ENCODE assay signal across 8 cellular contexts in the genomic region with DNA sequence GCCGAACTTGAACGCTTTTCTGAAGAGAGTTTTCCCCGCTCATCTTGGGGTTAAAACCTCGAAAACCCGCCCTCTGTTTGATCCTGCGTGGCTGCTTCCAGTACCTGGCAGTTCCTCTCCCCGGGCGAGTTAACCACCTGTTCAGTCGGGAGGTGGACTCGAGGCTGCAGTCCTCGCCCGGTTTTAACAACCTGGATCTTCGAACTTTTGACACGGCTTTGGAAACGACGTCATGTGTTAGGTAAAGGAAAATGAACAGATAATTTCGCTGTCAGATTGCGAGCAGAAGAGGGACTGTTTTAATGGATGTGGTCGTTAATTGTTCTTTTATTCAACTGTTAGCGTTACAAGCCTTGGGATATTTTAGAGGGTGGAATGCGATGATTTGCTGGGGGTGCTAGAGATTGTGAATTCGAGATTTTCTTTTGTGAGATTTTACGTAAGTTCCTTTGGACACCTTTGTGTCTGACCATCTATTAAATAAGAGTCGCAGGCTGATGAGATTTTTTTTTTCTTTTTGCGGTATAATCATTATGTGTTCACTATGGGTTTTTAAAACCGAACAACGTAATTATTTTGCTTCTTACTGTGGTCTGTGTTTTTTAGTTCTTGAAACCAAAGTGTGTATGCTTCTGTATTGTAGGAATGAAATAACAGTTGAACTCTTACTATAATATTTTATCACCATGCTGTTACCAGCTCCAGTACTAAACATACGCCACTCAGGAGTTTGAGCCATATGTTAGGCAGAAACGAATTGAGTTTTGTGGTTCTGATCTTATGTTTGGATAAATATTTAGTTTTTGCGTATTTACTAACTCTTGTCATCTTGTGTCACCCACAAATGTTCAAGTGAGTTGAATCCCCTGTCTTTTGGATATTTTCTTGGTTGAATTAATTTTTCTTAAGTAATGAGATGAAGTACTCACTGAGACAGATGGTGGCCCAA. TPM values are rescaled to one million over a fixed set of nuclear protein-coding genes. Genes with fewer than 3 reads are reported as not detected.
DNase-seq lines count a peak whose midpoint lies in the region; ATAC-seq and TF ChIP-seq lines count a peak whose summit lies in the region.

No MANE protein-coding gene starts in this region.

- TF ChIP-seq CTCF in cardiac fibroblast (IDR thresholded peaks at IDR 0.05; ENCODE audit: low read depth, low read length): no peak
- no peak for TF ChIP-seq CTCF in left lung (IDR thresholded peaks at IDR 0.05)

- ATAC-seq in left lung: peak; percentile 59

- H3K27me3 ChIP-seq in left lung: no peaks in the 10 kb centered on the region

- intact Hi-C loops in left lung (cut with DNase I): no loop called here

- peak overlapping the region; percentile 79 to 86 for H3K4me3 ChIP-seq in cardiac fibroblast (replicated peaks in 1 of 2; ENCODE audit: low read depth in 2 of 2, low read length in 2 of 2)
- H3K4me3 ChIP-seq in left lung: peak overlapping the region; percentile 57 to 85

- no peaks in the 10 kb centered on the region for H3K36me3 ChIP-seq in left lung

- H3K4me3 Mint-ChIP-seq in T-helper 1 cell treated with Interleukin-12 subunit alpha and Interleukin-12 subunit beta and Interleukin-4 antibody, amounts not matched to agents 30 μg/mL and 1 μg/mL, for 36 hours: peak overlapping the region; percentile 99

- peaks cover 23% of the 10 kb centered on the region for H3K9me3 Mint-ChIP-seq in T-helper 1 cell treated with Interleukin-12 subunit alpha and Interleukin-12 subunit beta and Interleukin-4 antibody, amounts not matched to agents 30 μg/mL and 1 μg/mL, for 36 hours

- peak overlapping the region; percentile 100 for H3K27ac Mint-ChIP-seq in T-helper 1 cell treated with Interleukin-12 subunit alpha and Interleukin-12 subunit beta and Interleukin-4 antibody, amounts not matched to agents 30 μg/mL and 1 μg/mL, for 36 hours

- H3K4me1 ChIP-seq in left lung: peaks cover 9 to 53% of the 10 kb centered on the region in 2 donors

- peaks cover under 1% of the 10 kb centered on the region for H3K27me3 Mint-ChIP-seq in T-helper 1 cell treated with Interleukin-12 subunit alpha and Interleukin-12 subunit beta and Interleukin-4 antibody, amounts not matched to agents 30 μg/mL and 1 μg/mL, for 36 hours (ENCODE audit: low read depth)

- peaks cover 28% of the 10 kb centered on the region for H3K4me1 Mint-ChIP-seq in T-helper 1 cell treated with Interleukin-12 subunit alpha and Interleukin-12 subunit beta and Interleukin-4 antibody, amounts not matched to agents 30 μg/mL and 1 μg/mL, for 36 hours (ENCODE audit: low read depth)

- H3K27ac ChIP-seq in left lung (peak overlapping the region; percentile 98), substantia nigra (ENCODE audit: low read depth, low read length, poor library complexity, severe bottlenecking) (peak overlapping the region; percentile 70)

- CTCF ChIA-PET in HEK293T (lab: Yijun Ruan, JAX): no interaction called here

- peaks cover 0 to 28% of the 10 kb centered on the region in 2 donors for H3K9me3 ChIP-seq in left lung

- POLR2A ChIA-PET in HEK293T (lab: Yijun Ruan, JAX): interaction anchor here (0.6 to 1.9 kb wide), 5 partner anchors 20 to 161 kb away, joined by 3 to 5 read pairs (median 3); no protein-coding TSS in a partner anchor

- peaks cover 26% of the 10 kb centered on the region for H3K36me3 Mint-ChIP-seq in T-helper 1 cell treated with Interleukin-12 subunit alpha and Interleukin-12 subunit beta and Interleukin-4 antibody, amounts not matched to agents 30 μg/mL and 1 μg/mL, for 36 hours (ENCODE audit: low read depth)

- DNase-seq in T-helper 1 cell (no peak), HEK293T (ENCODE audit: extremely low spot score) (no peak), NCI-H526 (lab: John Stamatoyannopoulos, UW) (peak; percentile 36 to 89), cardiac fibroblast (ENCODE audit: low read depth in 2 of 2) (peak; percentile 6 to 38), left lung (no peak), substantia nigra (lab: John Stamatoyannopoulos, UW) (peak in 16 of 49 donors; percentile 9 to 78 (median 56)), NCI-H1105 treated with DMSO at 0.1 percent for 48 hours (lab: John Stamatoyannopoulos, UW) (no peak)

TF ChIP-seq in HEK293T, 16 proteins besides CTCF, POLR2A, EP300 and RAD21:
- TF ChIP-seq CTBP1 (IDR thresholded peaks at IDR 0.05; ENCODE audit: borderline replicate concordance) (no peak), ZNF384 (IDR thresholded peaks at IDR 0.05) (no peak), TARDBP (IDR thresholded peaks at IDR 0.05) (no peak), L3MBTL2 (conservative IDR thresholded peaks at IDR 0.05) (peak; percentile 78), FOXK2 (IDR thresholded peaks at IDR 0.05) (no peak), LEF1 (IDR thresholded peaks at IDR 0.05; ENCODE audit: borderline replicate concordance) (no peak), ELF4 (IDR thresholded peaks at IDR 0.05) (no peak), FOXM1 (IDR thresholded peaks at IDR 0.05; ENCODE audit: borderline replicate concordance) (no peak), NFRKB (IDR thresholded peaks at IDR 0.05) (no peak), FOXA1 (IDR thresholded peaks at IDR 0.05) (no peak), HDGF (IDR thresholded peaks at IDR 0.05; ENCODE audit: borderline replicate concordance) (no peak), ARNT (IDR thresholded peaks at IDR 0.05) (no peak)
- TF ChIP-seq, protein P1, sequence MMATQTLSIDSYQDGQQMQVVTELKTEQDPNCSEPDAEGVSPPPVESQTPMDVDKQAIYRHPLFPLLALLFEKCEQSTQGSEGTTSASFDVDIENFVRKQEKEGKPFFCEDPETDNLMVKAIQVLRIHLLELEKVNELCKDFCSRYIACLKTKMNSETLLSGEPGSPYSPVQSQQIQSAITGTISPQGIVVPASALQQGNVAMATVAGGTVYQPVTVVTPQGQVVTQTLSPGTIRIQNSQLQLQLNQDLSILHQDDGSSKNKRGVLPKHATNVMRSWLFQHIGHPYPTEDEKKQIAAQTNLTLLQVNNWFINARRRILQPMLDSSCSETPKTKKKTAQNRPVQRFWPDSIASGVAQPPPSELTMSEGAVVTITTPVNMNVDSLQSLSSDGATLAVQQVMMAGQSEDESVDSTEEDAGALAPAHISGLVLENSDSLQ (IDR thresholded peaks at IDR 0.05): peak; percentile 47; the same call in 1 of the 2 replicates

RNA-seq across cellular contexts. Expression of a gene that starts 1.2 kb away (rescaled TPM):
- total RNA-seq in left lung: 10 to 100 TPM; 55.5 to 65.4 TPM

Comparison
In these comparisons a context has a peak if more than half of its experiments do, and no peak if none do; other contexts are left out.
1. DNase-seq: peak in NCI-H526 (2 of 2) and cardiac fibroblast (2 of 2); none in T-helper 1 cell (0 of 5), HEK293T (single experiment), left lung (0 of 2) and NCI-H1105 treated with DMSO at 0.1 percent for 48 hours (single experiment).